ENCODE assay signal across 30 cellular contexts in the genomic region with DNA sequence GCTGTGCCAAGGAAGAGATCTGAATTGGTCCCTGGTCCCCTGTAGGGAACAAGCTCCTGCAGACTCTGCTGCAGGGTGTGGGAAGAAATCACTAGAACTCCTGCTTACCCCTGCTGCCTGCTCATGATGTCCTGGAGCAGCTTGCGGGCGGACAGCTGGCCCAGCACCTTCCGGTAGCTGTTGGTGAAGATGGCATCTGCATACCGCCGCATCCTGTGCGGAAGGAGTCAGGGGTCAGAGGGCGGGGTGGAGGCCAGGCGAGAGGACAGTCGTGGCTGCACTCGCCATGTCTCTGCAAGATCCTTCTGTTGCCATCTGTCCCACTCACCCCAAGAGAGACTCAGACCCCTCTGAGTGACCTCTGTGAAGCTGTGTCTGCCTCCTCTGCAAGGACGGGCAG. TPM values are rescaled to one million over a fixed set of nuclear protein-coding genes. Genes with fewer than 3 reads are reported as not detected.
"Had no signal": no experiment of that assay in that cellular context is flagged by ENCODE, and none has a peak within 500 bp of the region (broad histone marks: within the 10 kb centered on the region; RNA-seq: fewer than 3 reads in every experiment).

No MANE protein-coding gene starts in this region.

- H3K27me3 ChIP-seq: body of pancreas, cardiac muscle cell, sigmoid colon, testis, vagina had no signal

- H3K9me3 Mint-ChIP-seq: activated CD4-positive, alpha-beta T cell treated with anti-CD3 and anti-CD28 coated beads, Interleukin-2, amount 10 ng/mL, durations not matched to agents 24 days and 14 days; activated naive CD8-positive, alpha-beta T cell treated with anti-CD3 and anti-CD28 coated beads, Interleukin-2, amount 50 U/mL, for 24 hours; memory B cell had no signal

- H3K27ac Mint-ChIP-seq: activated CD4-positive, alpha-beta memory T cell treated with anti-CD3 and anti-CD28 coated beads, Interleukin-2, amount 10 ng/mL, durations not matched to agents 7 days and 5 days; activated CD4-positive, alpha-beta T cell treated with anti-CD3 and anti-CD28 coated beads, Interleukin-2, amount 10 ng/mL, durations not matched to agents 24 days and 14 days; activated naive CD8-positive, alpha-beta T cell treated with anti-CD3 and anti-CD28 coated beads, Interleukin-2, amount 50 U/mL, for 24 hours; endodermal cell; memory B cell; nephron progenitor cell had no signal

- H3K36me3 ChIP-seq: cardiac muscle cell, esophagus squamous epithelium, gastroesophageal sphincter, heart right ventricle, sigmoid colon, vagina had no signal

- H3K27ac ChIP-seq: body of pancreas, cardiac muscle cell, esophagus squamous epithelium, gastroesophageal sphincter, heart right ventricle, sigmoid colon, testis, vagina had no signal

- H3K4me3 Mint-ChIP-seq: activated CD4-positive, alpha-beta memory T cell treated with anti-CD3 and anti-CD28 coated beads, Interleukin-2, amount 10 ng/mL, durations not matched to agents 7 days and 5 days; activated CD4-positive, alpha-beta T cell treated with anti-CD3 and anti-CD28 coated beads, Interleukin-2, amount 10 ng/mL, durations not matched to agents 24 days and 14 days; activated naive CD8-positive, alpha-beta T cell treated with anti-CD3 and anti-CD28 coated beads, Interleukin-2, amount 50 U/mL, for 24 hours; endodermal cell; memory B cell; nephron progenitor cell had no signal

- H3K9me3 ChIP-seq: testis had no signal

- H3K4me1 Mint-ChIP-seq: activated CD4-positive, alpha-beta memory T cell treated with anti-CD3 and anti-CD28 coated beads, Interleukin-2, amount 10 ng/mL, durations not matched to agents 7 days and 5 days; activated CD4-positive, alpha-beta T cell treated with anti-CD3 and anti-CD28 coated beads, Interleukin-2, amount 10 ng/mL, durations not matched to agents 24 days and 14 days; activated naive CD8-positive, alpha-beta T cell treated with anti-CD3 and anti-CD28 coated beads, Interleukin-2, amount 50 U/mL, for 24 hours had no signal

- DNase-seq: activated CD4-positive, alpha-beta memory T cell treated with anti-CD3 and anti-CD28 coated beads, Interleukin-2, amount 10 ng/mL, durations not matched to agents 7 days and 5 days; activated CD4-positive, alpha-beta T cell treated with anti-CD3 and anti-CD28 coated beads, Interleukin-2, amount 10 ng/mL, durations not matched to agents 24 days and 14 days; activated gamma-delta T cell; activated naive CD4-positive, alpha-beta T cell treated with anti-CD3 and anti-CD28 coated beads, Interleukin-2, amount 50 U/mL, for 16 hours; activated naive CD8-positive, alpha-beta T cell treated with anti-CD3 and anti-CD28 coated beads, Interleukin-2, amount 50 U/mL, for 24 hours; body of pancreas; cortex of kidney; endodermal cell; esophagus squamous epithelium; heart right ventricle; islet precursor cell; left cardiac atrium; nephron progenitor cell; posterior cingulate gyrus; sigmoid colon; stimulated activated CD4-positive, alpha-beta T cell treated with anti-CD3 and anti-CD28 coated beads, Interleukin-4, amount 100 ng/mL, for 1 hour; stimulated activated naive CD4-positive, alpha-beta T cell; T-helper 9 cell; testis; trophoblast cell had no signal

- H3K36me3 Mint-ChIP-seq: memory B cell had no signal

- ATAC-seq: activated CD4-positive, CD25-positive, alpha-beta regulatory T cell treated with anti-CD3 and anti-CD28 coated beads, Interleukin-2, amount 50 U/mL, for 24 hours; activated naive CD8-positive, alpha-beta T cell treated with anti-CD3 and anti-CD28 coated beads, Interleukin-2, amount 50 U/mL, for 24 hours; body of pancreas; gastroesophageal sphincter; heart right ventricle; left cardiac atrium had no signal

- H3K4me2 ChIP-seq: smooth muscle cell had no signal

- H3K4me3 ChIP-seq: body of pancreas, cardiac muscle cell, esophagus squamous epithelium, gastroesophageal sphincter, heart right ventricle, sigmoid colon, smooth muscle cell, testis, vagina had no signal

- H3K4me1 ChIP-seq: body of pancreas, gastroesophageal sphincter, heart right ventricle, sigmoid colon, testis, vagina had no signal

RNA-seq across cellular contexts. Expression of gene GHRH, which starts 5.3 kb away (rescaled TPM):
- total RNA-seq: activated CD4-positive, alpha-beta memory T cell treated with anti-CD3 and anti-CD28 coated beads, Interleukin-2, amount 10 ng/mL, durations not matched to agents 7 days and 5 days; activated CD4-positive, alpha-beta T cell treated with anti-CD3 and anti-CD28 coated beads, Interleukin-2, amount 10 ng/mL, durations not matched to agents 24 days and 14 days; body of pancreas; cerebellum; endodermal cell; esophagus squamous epithelium; gastroesophageal sphincter; lower leg skin; omental fat pad; renal cortical epithelial cell; sigmoid colon; smooth muscle cell; testis; vagina had no signal
- polyA plus RNA-seq: sigmoid colon, smooth muscle cell had no signal
